In the genomic region with DNA sequence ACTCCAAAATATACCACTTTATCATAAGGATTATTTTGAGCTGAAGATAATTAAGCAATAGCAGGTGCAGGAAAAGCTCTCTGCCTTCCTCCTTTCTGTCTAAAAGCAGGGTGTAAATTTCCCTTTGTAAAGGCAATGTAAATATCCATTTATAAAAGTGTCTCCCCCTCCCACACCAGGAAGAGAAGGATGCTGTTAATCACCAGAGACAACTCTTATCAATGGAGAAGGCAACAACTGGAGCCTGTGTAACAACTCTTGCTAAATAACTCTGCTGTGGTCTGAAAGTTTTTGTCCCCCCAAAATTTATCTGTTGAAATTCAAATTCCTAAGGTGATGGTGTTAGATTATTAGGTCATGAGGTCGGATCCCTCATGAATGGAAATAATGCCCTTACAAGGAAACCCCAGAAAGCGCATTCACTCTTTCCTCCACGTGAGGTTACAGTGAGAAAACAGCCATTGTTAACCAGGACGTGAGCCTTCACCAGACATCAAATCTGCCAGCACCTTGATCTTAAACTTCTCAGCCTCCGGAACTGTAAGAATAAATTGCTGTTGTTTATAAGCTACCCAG, we compare ENCODE assay signal across 15 cellular contexts.
A peak's percentile ranks its signal among the peaks of the same experiment; 100 is the strongest.
DNase-seq lines count a peak whose midpoint lies in the region; ATAC-seq and TF ChIP-seq lines count a peak whose summit lies in the region.
"Had no signal": no experiment of that assay in that cellular context is flagged by ENCODE, and none has a peak within 500 bp of the region (broad histone marks: within the 10 kb centered on the region; RNA-seq: fewer than 3 reads in every experiment).

No MANE protein-coding gene starts in this region.

- TF ChIP-seq EP300 in suprapubic skin (IDR thresholded peaks at IDR 0.05) = no peak

- no TSS peak for BruUV-seq in PC-9 (replicated peaks; lab: Mats Ljungman, UMichigan)

- ATAC-seq in aorta (ENCODE audit: low FRiP score) = no peak
- ATAC-seq: activated CD4-positive, CD25-positive, alpha-beta regulatory T cell treated with anti-CD3 and anti-CD28 coated beads, Interleukin-2, amount 50 U/mL, for 24 hours; activated CD8-positive, alpha-beta memory T cell treated with anti-CD3 and anti-CD28 coated beads, Interleukin-2, amount 10 ng/mL, durations not matched to agents 7 days and 5 days had no signal

- peak; percentile 21 for DNase-seq in NCI-H345 (lab: John Stamatoyannopoulos, UW)
- no peak for DNase-seq in NCI-H345 treated with DMSO at 0.1 percent for 48 hours (lab: John Stamatoyannopoulos, UW; ENCODE audit: unreplicated experiment)
- DNase-seq in PC-9 = no peak
- DNase-seq in esophagus squamous epithelium (lab: John Stamatoyannopoulos, UW) = no peak
- DNase-seq in suprapubic skin (ENCODE audit: low spot score in 2 of 2) = no peak
- DNase-seq in D341Med (ENCODE audit: low spot score) = no peak
- DNase-seq in SHP77 (lab: John Stamatoyannopoulos, UW) = no peak
- DNase-seq in aorta = no peak
- DNase-seq: activated CD8-positive, alpha-beta memory T cell treated with anti-CD3 and anti-CD28 coated beads, Interleukin-2, amount 10 ng/mL, durations not matched to agents 7 days and 5 days; activated effector memory CD4-positive, alpha-beta T cell treated with anti-CD3 and anti-CD28 coated beads, Interleukin-2, amount 50 U/mL, for 16 hours; CD4-positive, CD25-positive, alpha-beta regulatory T cell; immature natural killer cell; NCI-H187; uterus had no signal

- 0 out of 2 replicates have a peak overlapping the region, but pooled peaks have one; percentile 53 for H2AFZ ChIP-seq in PC-9

- intact Hi-C loops in PC-9 (cut with micrococcal nuclease; ENCODE audit: unreplicated experiment) (loop anchor here (5.0 kb wide), 1 partner anchor 141 kb away; a partner anchor contains a TSS), esophagus squamous epithelium (cut with DNase I) (no loop called here), aorta (cut with DNase I) (no loop called here)

- peaks cover 27% of the 10 kb centered on the region for H3K4me1 ChIP-seq in PC-9 (replicated peaks; ENCODE audit: insufficient read depth)
- H3K4me1 ChIP-seq in esophagus squamous epithelium = peaks cover 0 to 32% (median 6%) of the 10 kb centered on the region in 3 donors
- peaks cover 10% of the 10 kb centered on the region for H3K4me1 ChIP-seq in suprapubic skin
- no peaks in the 10 kb centered on the region for H3K4me1 ChIP-seq in aorta (ENCODE audit: control insufficient read depth in 1 of 2, insufficient read depth in 2 of 2, low read length in 2 of 2)
- H3K4me1 ChIP-seq: uterus had no signal

- TF ChIP-seq CTCF in PC-9 (conservative IDR thresholded peaks at IDR 0.05) (no peak), esophagus squamous epithelium (IDR thresholded peaks at IDR 0.05) (no peak), suprapubic skin (IDR thresholded peaks at IDR 0.05) (no peak)

- H4K20me1 ChIP-seq in PC-9 (ENCODE audit: insufficient read depth) = no peaks in the 10 kb centered on the region

- peaks cover 3% of the 10 kb centered on the region; the same call in 1 of the 2 replicates for H3F3A ChIP-seq in PC-9 (ENCODE audit: insufficient read depth, low read depth)

- H3K9me3 ChIP-seq in PC-9 (ENCODE audit: insufficient read depth, low read depth) (no peaks in the 10 kb centered on the region), esophagus squamous epithelium (no peaks in the 10 kb centered on the region), suprapubic skin (no peaks in the 10 kb centered on the region), aorta (ENCODE audit: control insufficient read depth, low read length) (no peaks in the 10 kb centered on the region)
- H3K9me3 ChIP-seq: uterus had no signal

- POLR2A ChIA-PET in PC-9 (lab: Charles Lee; ENCODE audit: unreplicated experiment) = no interaction called here

- no peaks in the 10 kb centered on the region for H3K79me2 ChIP-seq in PC-9 (ENCODE audit: low read depth)

- peak overlapping the region; percentile 86 for H3K27ac ChIP-seq in PC-9
- H3K27ac ChIP-seq in esophagus squamous epithelium = peak overlapping the region; percentile 50 to 77 (median 65)
- peak overlapping the region; percentile 22 for H3K27ac ChIP-seq in suprapubic skin
- no peak overlapping the region for H3K27ac ChIP-seq in aorta (ENCODE audit: low read depth in 1 of 2, low read length in 2 of 2)
- H3K27ac ChIP-seq: uterus had no signal

- 24 to 29% methylated on average over 5 of the region's 5 CpGs for WGBS in esophagus squamous epithelium, 2 donors
- 35% methylated on average over 5 of the region's 5 CpGs for WGBS in suprapubic skin
- 38 to 43% methylated on average over 5 of the region's 5 CpGs for WGBS in aorta, 2 donors

- H3K4me3 ChIP-seq in PC-9 (no peak overlapping the region), esophagus squamous epithelium (no peak overlapping the region), suprapubic skin (no peak overlapping the region), aorta (ENCODE audit: low read length in 2 of 2) (no peak overlapping the region)
- H3K4me3 ChIP-seq: uterus had no signal

- H3K36me3 ChIP-seq in PC-9 (ENCODE audit: low read depth) (no peaks in the 10 kb centered on the region), esophagus squamous epithelium (no peaks in the 10 kb centered on the region), suprapubic skin (no peaks in the 10 kb centered on the region), aorta (ENCODE audit: control insufficient read depth in 1 of 2, insufficient read depth in 2 of 2, low read length in 1 of 2) (no peaks in the 10 kb centered on the region)
- H3K36me3 ChIP-seq: uterus had no signal

- H3K27me3 ChIP-seq in PC-9 (ENCODE audit: insufficient read depth, low read depth) = no peaks in the 10 kb centered on the region
- H3K27me3 ChIP-seq in esophagus squamous epithelium = no peaks in the 10 kb centered on the region
- H3K27me3 ChIP-seq in suprapubic skin = no peaks in the 10 kb centered on the region
- H3K27me3 ChIP-seq in aorta (ENCODE audit: control insufficient read depth in 1 of 2, insufficient read depth in 2 of 2, low read length in 1 of 2) = peaks cover 0 to 1% of the 10 kb centered on the region in 2 donors
- H3K27me3 ChIP-seq: uterus had no signal

- H3K9me2 ChIP-seq in PC-9 (ENCODE audit: insufficient read depth) = no peaks in the 10 kb centered on the region

- no peak for TF ChIP-seq POLR2A in esophagus squamous epithelium (IDR thresholded peaks at IDR 0.05)
- no peak for TF ChIP-seq POLR2A in suprapubic skin (IDR thresholded peaks at IDR 0.05)

- H3K4me2 ChIP-seq in PC-9 = peak overlapping the region; percentile 48

- CTCF ChIA-PET in PC-9 (lab: Charles Lee) = no interaction called here

Comparison
In these comparisons a context has a peak if more than half of its experiments do, and no peak if none do; other contexts are left out.
1. H3K27ac ChIP-seq: peak in PC-9 (single experiment), esophagus squamous epithelium (4 of 4) and suprapubic skin (single experiment); none in aorta (0 of 2).